Comparison of ENCODE assay signal across 8 cellular contexts in genomic region chr15:75844629-75845390, GRCh38. TPM values are rescaled to one million over a fixed set of nuclear protein-coding genes. Genes with fewer than 3 reads are reported as not detected.
DNase-seq lines count a peak whose midpoint lies in the region; ATAC-seq and TF ChIP-seq lines count a peak whose summit lies in the region.

No MANE protein-coding gene starts in this region.

- H3K4me2 ChIP-seq in OCI-LY1 (ENCODE audit: low read length) = peak overlapping the region; percentile 83

- H4K20me1 ChIP-seq in OCI-LY1 (ENCODE audit: insufficient read depth, low read length) = no peaks in the 10 kb centered on the region

- TF ChIP-seq CTCF in OCI-LY1 (IDR thresholded peaks at IDR 0.05; ENCODE audit: low read length) (no peak), nephron progenitor cell (IDR thresholded peaks at IDR 0.05) (no peak)

- H3K9me3 ChIP-seq in CD4-positive, alpha-beta memory T cell (ENCODE audit: control insufficient read depth in 1 of 2, low read length in 2 of 2) = no peaks in the 10 kb centered on the region
- H3K9me3 ChIP-seq in OCI-LY1 (ENCODE audit: low read length) = no peaks in the 10 kb centered on the region

- H3K36me3 Mint-ChIP-seq in CD4-positive, alpha-beta memory T cell = peaks cover 3 to 13% of the 10 kb centered on the region in 2 donors
- peaks cover 10% of the 10 kb centered on the region for H3K36me3 Mint-ChIP-seq in nephron progenitor cell (ENCODE audit: low read depth)

- POLR2A ChIA-PET in CD4-positive, alpha-beta memory T cell (lab: Charles Lee; ENCODE audit: partially characterized antibody) = interaction anchor here (0.6 to 1.4 kb wide), 6 partner anchors 18 to 1304 kb away, joined by 3 to 5 read pairs (median 4); no protein-coding TSS in a partner anchor

- no peaks in the 10 kb centered on the region for H3K27me3 ChIP-seq in CD4-positive, alpha-beta memory T cell (ENCODE audit: insufficient read depth, low read length)
- no peaks in the 10 kb centered on the region for H3K27me3 ChIP-seq in OCI-LY1 (ENCODE audit: insufficient read depth, low read length)

- H3K27me3 Mint-ChIP-seq in CD4-positive, alpha-beta memory T cell = no peaks in the 10 kb centered on the region
- peaks cover 17% of the 10 kb centered on the region for H3K27me3 Mint-ChIP-seq in nephron progenitor cell (ENCODE audit: low read depth, poor library complexity)

- peaks cover 0 to 2% (median 0%) of the 10 kb centered on the region in 8 donors for H3K9me3 Mint-ChIP-seq in CD4-positive, alpha-beta memory T cell
- H3K9me3 Mint-ChIP-seq in nephron progenitor cell = no peaks in the 10 kb centered on the region

- H3K4me3 Mint-ChIP-seq in CD4-positive, alpha-beta memory T cell = peak overlapping the region; percentile 92 to 99 (median 96)
- H3K4me3 Mint-ChIP-seq in nephron progenitor cell = peak overlapping the region; percentile 91

- peaks cover 46 to 72% (median 64%) of the 10 kb centered on the region in 4 donors for H3K4me1 Mint-ChIP-seq in CD4-positive, alpha-beta memory T cell
- H3K4me1 Mint-ChIP-seq in nephron progenitor cell = peaks cover 57% of the 10 kb centered on the region

- peak overlapping the region; percentile 20 to 71 for H3K4me3 ChIP-seq in CD4-positive, alpha-beta memory T cell (ENCODE audit: low read length in 2 of 2)
- peak overlapping the region; percentile 71 for H3K4me3 ChIP-seq in OCI-LY1 (ENCODE audit: low read depth, low read length, poor library complexity, severe bottlenecking)

- peaks cover 59% of the 10 kb centered on the region for H3K4me1 ChIP-seq in CD4-positive, alpha-beta memory T cell (ENCODE audit: insufficient read depth, low read length)
- peaks cover 38% of the 10 kb centered on the region for H3K4me1 ChIP-seq in OCI-LY1 (ENCODE audit: insufficient read depth, low read length, severe bottlenecking)

- no peak for ATAC-seq in HG03378 (IDR thresholded peaks at IDR 0.05; ENCODE audit: unreplicated experiment)

- peak overlapping the region; percentile 74 for H3K9ac ChIP-seq in OCI-LY1 (ENCODE audit: low read length)

- peaks cover 4% of the 10 kb centered on the region for H3K36me3 ChIP-seq in CD4-positive, alpha-beta memory T cell (ENCODE audit: insufficient read depth, low read length)
- no peaks in the 10 kb centered on the region for H3K36me3 ChIP-seq in OCI-LY1 (ENCODE audit: insufficient read depth, low read length)

- peak overlapping the region; percentile 90 to 98 (median 96) for H3K27ac Mint-ChIP-seq in CD4-positive, alpha-beta memory T cell
- H3K27ac Mint-ChIP-seq in nephron progenitor cell = no peak overlapping the region

- intact Hi-C loops in CD4-positive, alpha-beta memory T cell (cut with micrococcal nuclease) = loop anchor here (5.0 kb wide), 1 partner anchor 393 kb away; the partner anchor contains the start of gene SIN3A

- no peak overlapping the region for H2AFZ ChIP-seq in OCI-LY1 (ENCODE audit: low read length)

- no peaks in the 10 kb centered on the region for H3F3A ChIP-seq in OCI-LY1 (ENCODE audit: insufficient read depth, low read length)

- H3K79me2 ChIP-seq in OCI-LY1 (ENCODE audit: insufficient read depth, low read length) = peaks cover 31% of the 10 kb centered on the region; the same call in 1 of the 2 replicates

- peak; percentile 18 to 55 (median 32) for DNase-seq in CD4-positive, alpha-beta memory T cell
- peak; percentile 7 for DNase-seq in dermis blood vessel endothelial cell
- DNase-seq in nephron progenitor cell = no peak
- DNase-seq in COLO829 (ENCODE audit: low spot score) = no peak
- no peak for DNase-seq in SIG-M5 treated with dmso at 0.1 percent for 504 hours (lab: John Stamatoyannopoulos, UW; ENCODE audit: unreplicated experiment)
- no peak for DNase-seq in stimulated activated CD4-positive, alpha-beta T cell treated with anti-CD3 and anti-CD28 coated beads, Interleukin-12 subunit alpha, Interleukin-12 subunit beta, amount 100 ng/mL, for 4 hours

- H3K9me2 ChIP-seq in OCI-LY1 (ENCODE audit: low read depth, low read length) = no peaks in the 10 kb centered on the region

- peak overlapping the region; percentile 67 for H3K27ac ChIP-seq in CD4-positive, alpha-beta memory T cell (ENCODE audit: low read depth, low read length)
- H3K27ac ChIP-seq in OCI-LY1 (ENCODE audit: low read depth, low read length, poor library complexity, severe bottlenecking) = no peak overlapping the region

- CTCF ChIA-PET in CD4-positive, alpha-beta memory T cell (lab: Charles Lee; ENCODE audit: partially characterized antibody) = interaction anchor here (0.6 kb wide), 1 partner anchor 71 kb away, joined by 4 read pairs; no protein-coding TSS in a partner anchor

RNA-seq across cellular contexts. Expression of gene UBE2Q2, which starts 1.6 kb away (rescaled TPM):
- 10 to 100 TPM; 38.0 to 42.9 TPM for total RNA-seq in CD4-positive, alpha-beta memory T cell
- 10 to 100 TPM; 58.9 to 67.1 TPM for polyA plus RNA-seq in CD4-positive, alpha-beta memory T cell
- total RNA-seq in dermis blood vessel endothelial cell = 68.8 and 69.1 TPM in 2 replicates

RNA-seq across cellular contexts. Expression of gene FBXO22, which starts 58.9 kb away (rescaled TPM):
- 10 to 100 TPM; 29.7 to 30.1 TPM for total RNA-seq in CD4-positive, alpha-beta memory T cell
- polyA plus RNA-seq in CD4-positive, alpha-beta memory T cell = 10 to 100 TPM; 13.8 to 18.4 TPM
- 50.7 and 70.8 TPM in 2 replicates for total RNA-seq in dermis blood vessel endothelial cell

Comparison
In these comparisons a context has a peak if more than half of its experiments do, and no peak if none do; other contexts are left out.
1. DNase-seq: peak in CD4-positive, alpha-beta memory T cell (5 of 5) and dermis blood vessel endothelial cell (single experiment); none in nephron progenitor cell (single experiment), COLO829 (single experiment), SIG-M5 treated with dmso at 0.1 percent for 504 hours (single experiment) and stimulated activated CD4-positive, alpha-beta T cell treated with anti-CD3 and anti-CD28 coated beads, Interleukin-12 subunit alpha, Interleukin-12 subunit beta, amount 100 ng/mL, for 4 hours (single experiment).